1 cellular context compared by ENCODE assay signal in the genomic region with DNA sequence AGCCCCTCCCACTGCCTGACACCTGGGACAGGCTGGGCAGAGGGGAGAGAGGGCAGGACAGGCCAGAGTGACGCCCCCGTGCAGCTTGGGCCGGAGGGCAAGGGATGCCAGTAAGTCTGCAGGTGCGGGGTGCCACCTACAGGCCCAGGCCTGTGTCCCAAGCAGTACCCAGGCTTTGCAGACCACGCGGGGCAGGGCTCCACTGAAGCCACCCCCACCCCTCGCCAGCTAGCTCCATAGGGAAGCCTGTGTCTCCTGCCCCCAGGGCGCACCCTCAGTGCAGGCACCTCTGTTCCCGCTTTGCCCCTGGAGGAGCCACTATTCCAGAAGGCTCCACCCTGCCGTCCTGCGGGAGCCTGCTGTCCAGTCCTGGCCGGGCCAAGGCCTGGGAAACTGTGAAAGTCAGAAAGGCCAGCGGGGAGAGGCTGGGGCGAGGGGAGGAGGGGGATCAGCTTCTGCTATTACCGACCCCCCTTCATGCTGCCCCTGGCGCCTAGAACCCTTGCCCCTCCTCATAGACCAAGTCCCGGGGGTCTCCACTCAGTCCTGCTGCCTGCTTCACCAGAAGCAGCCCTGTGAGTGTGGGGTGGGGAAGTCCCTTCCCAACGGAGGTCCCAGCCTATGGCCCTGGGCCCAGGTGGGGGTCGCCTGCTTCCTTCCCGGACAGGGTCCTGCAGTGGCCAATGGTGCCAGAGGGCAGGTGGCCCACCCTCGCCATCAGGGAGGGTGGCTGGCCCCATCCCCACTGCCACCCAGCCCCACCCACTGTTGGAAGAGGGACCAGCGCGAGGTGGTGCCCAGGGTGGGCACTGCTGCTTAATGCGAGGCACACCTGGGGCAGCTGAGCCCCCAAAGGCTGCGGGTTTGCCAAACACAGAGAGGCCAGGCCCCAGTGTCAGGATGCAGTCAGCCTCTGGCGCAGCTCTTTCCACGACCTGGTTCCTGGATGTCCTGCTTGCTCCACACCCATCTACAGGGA.
TF ChIP-seq lines count a peak whose summit lies in the region.

No MANE protein-coding gene starts in this region.

TF ChIP-seq in H1, 55 proteins besides CTCF, POLR2A, EP300 and RAD21:
- TF ChIP-seq MAX (IDR thresholded peaks at IDR 0.05) (no peak), NANOG (IDR thresholded peaks at IDR 0.05; ENCODE audit: insufficient read depth, low read depth, low read length, poor library complexity, severe bottlenecking) (no peak), KDM5A (IDR thresholded peaks at IDR 0.05; ENCODE audit: low read length) (no peak), RFX5 (IDR thresholded peaks at IDR 0.05; ENCODE audit: borderline replicate concordance, low read depth, low read length) (no peak)
